ENCODE assay signal across 1 cellular context in the genomic region with DNA sequence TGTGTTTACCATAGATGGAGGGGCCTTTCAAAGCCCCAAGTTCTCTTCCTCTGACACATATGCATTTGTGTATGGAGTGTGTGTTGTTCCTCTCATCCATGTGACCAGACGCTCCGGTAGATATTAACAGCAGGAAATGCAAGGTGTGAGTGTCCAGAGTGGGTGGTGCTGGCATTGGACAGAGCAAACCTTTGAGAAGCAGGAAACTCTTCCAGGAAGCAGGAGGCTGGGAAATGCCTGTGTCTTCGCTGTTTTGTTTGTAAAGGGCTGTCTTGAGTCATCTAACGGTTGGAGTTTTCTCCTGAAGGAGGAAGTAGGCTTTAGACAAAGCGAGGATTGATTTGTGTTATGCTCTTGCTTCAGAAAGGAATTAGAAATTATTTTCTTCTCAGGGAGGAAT.
TF ChIP-seq lines count a peak whose summit lies in the region.

No MANE protein-coding gene starts in this region.

TF ChIP-seq in HCT116, 20 proteins besides CTCF, POLR2A, EP300 and RAD21 (continued from another document):
- no peak for TF ChIP-seq SIN3A (IDR thresholded peaks at IDR 0.05; ENCODE audit: low read depth)
- no peak for TF ChIP-seq ZFX (IDR thresholded peaks at IDR 0.05)
- TF ChIP-seq JUND (IDR thresholded peaks at IDR 0.05) = no peak
- TF ChIP-seq EZH2phosphoT487 (IDR thresholded peaks at IDR 0.05; ENCODE audit: borderline replicate concordance) = no peak
- TF ChIP-seq SRF (IDR thresholded peaks at IDR 0.05; ENCODE audit: low read depth) = no peak
- no peak for TF ChIP-seq ELF1 (IDR thresholded peaks at IDR 0.05; ENCODE audit: borderline replicate concordance, low read depth)
- TF ChIP-seq YY1 (IDR thresholded peaks at IDR 0.05; ENCODE audit: extremely low read depth, insufficient replicate concordance, low read depth, low read length) = no peak
- no peak for TF ChIP-seq CEBPB (IDR thresholded peaks at IDR 0.05; ENCODE audit: low read depth)
- no peak for TF ChIP-seq SP1 (IDR thresholded peaks at IDR 0.05; ENCODE audit: low read depth)
- TF ChIP-seq, protein P1, sequence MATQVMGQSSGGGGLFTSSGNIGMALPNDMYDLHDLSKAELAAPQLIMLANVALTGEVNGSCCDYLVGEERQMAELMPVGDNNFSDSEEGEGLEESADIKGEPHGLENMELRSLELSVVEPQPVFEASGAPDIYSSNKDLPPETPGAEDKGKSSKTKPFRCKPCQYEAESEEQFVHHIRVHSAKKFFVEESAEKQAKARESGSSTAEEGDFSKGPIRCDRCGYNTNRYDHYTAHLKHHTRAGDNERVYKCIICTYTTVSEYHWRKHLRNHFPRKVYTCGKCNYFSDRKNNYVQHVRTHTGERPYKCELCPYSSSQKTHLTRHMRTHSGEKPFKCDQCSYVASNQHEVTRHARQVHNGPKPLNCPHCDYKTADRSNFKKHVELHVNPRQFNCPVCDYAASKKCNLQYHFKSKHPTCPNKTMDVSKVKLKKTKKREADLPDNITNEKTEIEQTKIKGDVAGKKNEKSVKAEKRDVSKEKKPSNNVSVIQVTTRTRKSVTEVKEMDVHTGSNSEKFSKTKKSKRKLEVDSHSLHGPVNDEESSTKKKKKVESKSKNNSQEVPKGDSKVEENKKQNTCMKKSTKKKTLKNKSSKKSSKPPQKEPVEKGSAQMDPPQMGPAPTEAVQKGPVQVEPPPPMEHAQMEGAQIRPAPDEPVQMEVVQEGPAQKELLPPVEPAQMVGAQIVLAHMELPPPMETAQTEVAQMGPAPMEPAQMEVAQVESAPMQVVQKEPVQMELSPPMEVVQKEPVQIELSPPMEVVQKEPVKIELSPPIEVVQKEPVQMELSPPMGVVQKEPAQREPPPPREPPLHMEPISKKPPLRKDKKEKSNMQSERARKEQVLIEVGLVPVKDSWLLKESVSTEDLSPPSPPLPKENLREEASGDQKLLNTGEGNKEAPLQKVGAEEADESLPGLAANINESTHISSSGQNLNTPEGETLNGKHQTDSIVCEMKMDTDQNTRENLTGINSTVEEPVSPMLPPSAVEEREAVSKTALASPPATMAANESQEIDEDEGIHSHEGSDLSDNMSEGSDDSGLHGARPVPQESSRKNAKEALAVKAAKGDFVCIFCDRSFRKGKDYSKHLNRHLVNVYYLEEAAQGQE (IDR thresholded peaks at IDR 0.05; ENCODE audit: low read depth) = no peak
